ENCODE assay signal across 8 cellular contexts in genomic region chr10:96229568-96230030, GRCh38. TPM values are rescaled to one million over a fixed set of nuclear protein-coding genes. Genes with fewer than 3 reads are reported as not detected.
DNase-seq lines count a peak whose midpoint lies in the region; ATAC-seq and TF ChIP-seq lines count a peak whose summit lies in the region.

No MANE protein-coding gene starts in this region.

- H3K4me1 ChIP-seq in SJSA1 (replicated peaks) (no peaks in the 10 kb centered on the region), upper lobe of right lung (no peaks in the 10 kb centered on the region)

- intact Hi-C loops in posterior cingulate gyrus (cut with DNase I), result loop anchor here (1.0 kb wide), 1 partner anchor 64 kb away; no protein-coding TSS in a partner anchor
- intact Hi-C loops in upper lobe of right lung (cut with DNase I), result loop anchor here (5.0 kb wide), 1 partner anchor 68 kb away; no protein-coding TSS in a partner anchor

- no peak overlapping the region for H3K4me3 ChIP-seq in SJSA1
- H3K4me3 ChIP-seq in upper lobe of right lung, result no peak overlapping the region

- DNase-seq in G401 (ENCODE audit: low spot score) (peak; percentile 32), HS-5 (ENCODE audit: low read depth) (peak; percentile 23), SJSA1 (ENCODE audit: low read depth in 1 of 2, low spot score in 2 of 2) (peak; percentile 46 to 65), activated gamma-delta T cell treated with Interleukin-2 at 50 U/mL for 16 hours (peak; percentile 64), globus pallidus (ENCODE audit: low spot score) (peak; percentile 60), posterior cingulate gyrus (peak in 9 of 10 donors; percentile 26 to 92 (median 66)), upper lobe of right lung (peak; percentile 90)

- H3K9me3 ChIP-seq in SJSA1 (replicated peaks) (no peaks in the 10 kb centered on the region), upper lobe of right lung (no peaks in the 10 kb centered on the region)

- H3K27ac ChIP-seq in SJSA1 (no peak overlapping the region), upper lobe of right lung (no peak overlapping the region)

- TF ChIP-seq CTCF in upper lobe of right lung (IDR thresholded peaks at IDR 0.05), result peak; percentile 69

- no peaks in the 10 kb centered on the region for H3K36me3 ChIP-seq in SJSA1
- H3K36me3 ChIP-seq in upper lobe of right lung, result no peaks in the 10 kb centered on the region

- H3K27me3 ChIP-seq in SJSA1 (replicated peaks), result no peaks in the 10 kb centered on the region
- no peaks in the 10 kb centered on the region for H3K27me3 ChIP-seq in upper lobe of right lung

- ATAC-seq in upper lobe of right lung, result peak; percentile 98
- no peak for ATAC-seq in GM21723 (IDR thresholded peaks at IDR 0.05; ENCODE audit: unreplicated experiment)

- in situ Hi-C loops in G401 (cut with HindIII; ENCODE audit: low sequenced_read_pairs), result no loop called here

RNA-seq across cellular contexts. Expression of gene BLNK, which starts 41.8 kb away (rescaled TPM):
- total RNA-seq in G401 (2014; rRNA removed; shearing (Covaris generic)), result not detected in 2 replicates
- not detected in 2 replicates for total RNA-seq in SJSA1 (2014; rRNA removed; shearing (Covaris generic))
- 8.8 TPM for total RNA-seq in upper lobe of right lung

Comparison
In these comparisons a context has a peak if more than half of its experiments do, and no peak if none do; other contexts are left out.
1. DNase-seq: peak in every context shown above with its lines; median percentile 90 in upper lobe of right lung; 66 in posterior cingulate gyrus; 64 in activated gamma-delta T cell treated with Interleukin-2 at 50 U/mL for 16 hours; 60 in globus pallidus; 56 in SJSA1; 32 in G401; 23 in HS-5.